In genomic region chr11:44728085-44728410, GRCh38 we compare ENCODE assay signal across 8 cellular contexts. TPM values are rescaled to one million over a fixed set of nuclear protein-coding genes. Genes with fewer than 3 reads are reported as not detected.
DNase-seq lines count a peak whose midpoint lies in the region; ATAC-seq, FAIRE-seq and TF ChIP-seq lines count a peak whose summit lies in the region.

No MANE protein-coding gene starts in this region.

- peaks cover 86% of the 10 kb centered on the region for H3K27me3 ChIP-seq in foreskin keratinocyte

- TF ChIP-seq CTCF in foreskin keratinocyte (conservative IDR thresholded peaks at IDR 0.05) (no peak), omental fat pad (IDR thresholded peaks at IDR 0.05) (no peak)

- DNase-seq in T-helper 2 cell treated with Interferon-gamma antibody and Interleukin-4, amounts not matched to agents 5 μg/mL and 100 μg/mL, for 36 hours (ENCODE audit: low spot score): no peak
- DNase-seq in T-helper 2 cell: no peak
- no peak for DNase-seq in activated CD8-positive, alpha-beta T cell treated with anti-CD3 and anti-CD28 coated beads, Interleukin-2, amount 10 ng/mL, durations not matched to agents 7 days and 5 days
- DNase-seq in immature natural killer cell: no peak
- DNase-seq in stimulated activated naive CD8-positive, alpha-beta T cell treated with anti-CD3 and anti-CD28 coated beads, Interleukin-15, amount 100 ng/mL, for 72 hours: no peak
- DNase-seq in foreskin keratinocyte: no peak
- DNase-seq in omental fat pad (ENCODE audit: low spot score): no peak
- no peak for DNase-seq in frontal cortex (ENCODE audit: low spot score in 2 of 2)

- H3K36me3 Mint-ChIP-seq in T-helper 2 cell treated with Interferon-gamma antibody and Interleukin-4, amounts not matched to agents 5 μg/mL and 100 μg/mL, for 36 hours (ENCODE audit: low read depth): peaks cover 2% of the 10 kb centered on the region
- H3K36me3 Mint-ChIP-seq in activated CD8-positive, alpha-beta T cell treated with anti-CD3 and anti-CD28 coated beads, Interleukin-2, amount 10 ng/mL, durations not matched to agents 7 days and 5 days (ENCODE audit: low read depth): no peaks in the 10 kb centered on the region
- no peaks in the 10 kb centered on the region for H3K36me3 Mint-ChIP-seq in immature natural killer cell

- no peak overlapping the region for H3K27ac Mint-ChIP-seq in T-helper 2 cell treated with Interferon-gamma antibody and Interleukin-4, amounts not matched to agents 5 μg/mL and 100 μg/mL, for 36 hours
- H3K27ac Mint-ChIP-seq in activated CD8-positive, alpha-beta T cell treated with anti-CD3 and anti-CD28 coated beads, Interleukin-2, amount 10 ng/mL, durations not matched to agents 7 days and 5 days: no peak overlapping the region
- H3K27ac Mint-ChIP-seq in immature natural killer cell: no peak overlapping the region
- no peak overlapping the region for H3K27ac Mint-ChIP-seq in stimulated activated naive CD8-positive, alpha-beta T cell treated with anti-CD3 and anti-CD28 coated beads, Interleukin-15, amount 100 ng/mL, for 72 hours

- H3K4me1 ChIP-seq in foreskin keratinocyte: no peaks in the 10 kb centered on the region

- no peak overlapping the region for H3K27ac ChIP-seq in foreskin keratinocyte

- peaks cover 29% of the 10 kb centered on the region for H3K4me1 Mint-ChIP-seq in T-helper 2 cell treated with Interferon-gamma antibody and Interleukin-4, amounts not matched to agents 5 μg/mL and 100 μg/mL, for 36 hours (ENCODE audit: low read depth)
- H3K4me1 Mint-ChIP-seq in activated CD8-positive, alpha-beta T cell treated with anti-CD3 and anti-CD28 coated beads, Interleukin-2, amount 10 ng/mL, durations not matched to agents 7 days and 5 days (ENCODE audit: low read depth): peaks cover 32% of the 10 kb centered on the region
- peaks cover 17 to 23% of the 10 kb centered on the region in 2 donors for H3K4me1 Mint-ChIP-seq in immature natural killer cell
- peaks cover 45% of the 10 kb centered on the region for H3K4me1 Mint-ChIP-seq in stimulated activated naive CD8-positive, alpha-beta T cell treated with anti-CD3 and anti-CD28 coated beads, Interleukin-15, amount 100 ng/mL, for 72 hours

- FAIRE-seq in frontal cortex (lab: Jason Lieb, UNC): no peak

- no peak for ATAC-seq in activated CD8-positive, alpha-beta T cell treated with anti-CD3 and anti-CD28 coated beads, Interleukin-2, amount 10 ng/mL, durations not matched to agents 7 days and 5 days
- ATAC-seq in stimulated activated naive CD8-positive, alpha-beta T cell treated with anti-CD3 and anti-CD28 coated beads, Interleukin-15, amount 100 ng/mL, for 72 hours: no peak
- ATAC-seq in foreskin keratinocyte: no peak
- no peak for ATAC-seq in omental fat pad (ENCODE audit: low FRiP score)

- CTCF ChIA-PET in activated CD8-positive, alpha-beta T cell treated with anti-CD3 and anti-CD28 coated beads, Interleukin-2, amount 10 ng/mL, durations not matched to agents 7 days and 5 days (lab: Charles Lee): no interaction called here

- peaks cover 42% of the 10 kb centered on the region for H3K27me3 Mint-ChIP-seq in T-helper 2 cell treated with Interferon-gamma antibody and Interleukin-4, amounts not matched to agents 5 μg/mL and 100 μg/mL, for 36 hours (ENCODE audit: low read depth)
- peaks cover 46% of the 10 kb centered on the region for H3K27me3 Mint-ChIP-seq in activated CD8-positive, alpha-beta T cell treated with anti-CD3 and anti-CD28 coated beads, Interleukin-2, amount 10 ng/mL, durations not matched to agents 7 days and 5 days (ENCODE audit: low read depth)
- peaks cover 6 to 24% (median 16%) of the 10 kb centered on the region in 3 donors for H3K27me3 Mint-ChIP-seq in immature natural killer cell (ENCODE audit: low read depth in 3 of 3)
- peaks cover 26% of the 10 kb centered on the region for H3K27me3 Mint-ChIP-seq in stimulated activated naive CD8-positive, alpha-beta T cell treated with anti-CD3 and anti-CD28 coated beads, Interleukin-15, amount 100 ng/mL, for 72 hours

- POLR2A ChIA-PET in activated CD8-positive, alpha-beta T cell treated with anti-CD3 and anti-CD28 coated beads, Interleukin-2, amount 10 ng/mL, durations not matched to agents 7 days and 5 days (lab: Charles Lee): no interaction called here

- H3K4me3 Mint-ChIP-seq in T-helper 2 cell treated with Interferon-gamma antibody and Interleukin-4, amounts not matched to agents 5 μg/mL and 100 μg/mL, for 36 hours: peak overlapping the region; percentile 78
- peak overlapping the region; percentile 77 for H3K4me3 Mint-ChIP-seq in activated CD8-positive, alpha-beta T cell treated with anti-CD3 and anti-CD28 coated beads, Interleukin-2, amount 10 ng/mL, durations not matched to agents 7 days and 5 days
- H3K4me3 Mint-ChIP-seq in immature natural killer cell: peak overlapping the region; percentile 57 to 80 (median 64)
- peak overlapping the region; percentile 81 to 88 for H3K4me3 Mint-ChIP-seq in stimulated activated naive CD8-positive, alpha-beta T cell treated with anti-CD3 and anti-CD28 coated beads, Interleukin-15, amount 100 ng/mL, for 72 hours

- no peaks in the 10 kb centered on the region for H3K9me3 Mint-ChIP-seq in T-helper 2 cell treated with Interferon-gamma antibody and Interleukin-4, amounts not matched to agents 5 μg/mL and 100 μg/mL, for 36 hours
- no peaks in the 10 kb centered on the region for H3K9me3 Mint-ChIP-seq in activated CD8-positive, alpha-beta T cell treated with anti-CD3 and anti-CD28 coated beads, Interleukin-2, amount 10 ng/mL, durations not matched to agents 7 days and 5 days (ENCODE audit: insufficient read depth)
- H3K9me3 Mint-ChIP-seq in immature natural killer cell: no peaks in the 10 kb centered on the region
- no peaks in the 10 kb centered on the region for H3K9me3 Mint-ChIP-seq in stimulated activated naive CD8-positive, alpha-beta T cell treated with anti-CD3 and anti-CD28 coated beads, Interleukin-15, amount 100 ng/mL, for 72 hours

RNA-seq across cellular contexts. Expression of gene TSPAN18, which starts 1.3 kb away (rescaled TPM):
- total RNA-seq in activated CD8-positive, alpha-beta T cell treated with anti-CD3 and anti-CD28 coated beads, Interleukin-2, amount 10 ng/mL, durations not matched to agents 7 days and 5 days: 1 to 10 TPM; 7.5 to 8.7 TPM
- polyA plus RNA-seq in immature natural killer cell (under 1 TPM; 0.84 to 0.93 (median 0.86) TPM), foreskin keratinocyte (0.06 TPM in 1 of 2 replicates, not detected in the other)
- total RNA-seq in foreskin keratinocyte (0.04 TPM in 1 of 2 replicates, not detected in the other), omental fat pad (10 to 100 TPM in 1 of 4 donors, 1 to 10 TPM in 3; 2.2 to 18.1 (median 3.4) TPM), frontal cortex (13.9 TPM)
